ENCODE assay signal across 1 cellular context in the genomic region with DNA sequence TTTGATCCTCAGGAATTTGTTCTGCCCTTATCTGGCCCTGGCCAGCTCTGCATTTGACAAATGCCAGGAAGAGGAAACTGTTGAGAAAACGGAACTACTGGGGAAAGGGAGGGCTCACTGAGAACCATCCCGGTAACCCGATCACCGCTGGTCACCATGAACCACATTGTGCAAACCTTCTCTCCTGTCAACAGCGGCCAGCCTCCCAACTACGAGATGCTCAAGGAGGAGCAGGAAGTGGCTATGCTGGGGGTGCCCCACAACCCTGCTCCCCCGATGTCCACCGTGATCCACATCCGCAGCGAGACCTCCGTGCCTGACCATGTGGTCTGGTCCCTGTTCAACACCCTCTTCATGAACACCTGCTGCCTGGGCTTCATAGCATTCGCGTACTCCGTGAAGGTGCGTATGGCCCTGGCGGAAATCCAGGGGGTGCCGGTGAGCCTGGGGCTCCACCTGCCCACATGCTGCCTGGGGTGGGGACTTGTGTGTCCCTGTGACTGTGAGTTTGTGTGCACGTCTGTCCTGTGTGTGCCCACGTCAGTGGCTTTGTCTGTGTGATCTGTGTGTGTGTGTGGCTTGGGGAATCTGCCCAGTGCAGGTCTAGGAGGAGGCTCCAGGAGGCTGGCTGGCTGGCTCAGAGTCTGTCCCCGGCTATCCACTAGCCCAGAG.
A peak's percentile ranks its signal among the peaks of the same experiment; 100 is the strongest.
TF ChIP-seq lines count a peak whose summit lies in the region.

No MANE protein-coding gene starts in this region.

TF ChIP-seq in H1, 55 proteins besides CTCF, POLR2A, EP300 and RAD21:
- TF ChIP-seq SIN3A (conservative IDR thresholded peaks at IDR 0.05 in 1 of 2, IDR thresholded peaks at IDR 0.05 in 1 of 2; ENCODE audit: low read depth in 1 of 2, low read length in 2 of 2) (0 out of 4 replicates have a peak, but pooled peaks of 1 of the 2 experiments have one; percentile 40), TAF1 (IDR thresholded peaks at IDR 0.05; ENCODE audit: low read depth, low read length) (0 out of 2 replicates have a peak, but pooled peaks have one; percentile 35), TEAD4 (IDR thresholded peaks at IDR 0.05; ENCODE audit: low read depth, low read length) (peak; percentile 64; the same call in 1 of the 2 replicates), SP1 (IDR thresholded peaks at IDR 0.05; ENCODE audit: low read depth, low read length) (0 out of 2 replicates have a peak, but pooled peaks have one; percentile 7), TBP (IDR thresholded peaks at IDR 0.05; ENCODE audit: low read depth, low read length) (peak; percentile 24; the same call in 1 of the 2 replicates), SIX5 (IDR thresholded peaks at IDR 0.05; ENCODE audit: low read depth, low read length) (0 out of 2 replicates have a peak, but pooled peaks have one; percentile 16)
